ENCODE assay signal across 8 cellular contexts in genomic region chr16:89216315-89217137, GRCh38. TPM values are rescaled to one million over a fixed set of nuclear protein-coding genes. Genes with fewer than 3 reads are reported as not detected.
DNase-seq lines count a peak whose midpoint lies in the region; ATAC-seq, FAIRE-seq and TF ChIP-seq lines count a peak whose summit lies in the region.

No MANE protein-coding gene starts in this region.

- H4K20me1 ChIP-seq in keratinocyte (ENCODE audit: control insufficient read depth, extremely low read depth, insufficient read depth, low read length), result no peaks in the 10 kb centered on the region

- peak overlapping the region; percentile 92 for H2AFZ ChIP-seq in keratinocyte (ENCODE audit: control insufficient read depth, low read length)

- peak; percentile 51 for DNase-seq in AG09319 (ENCODE audit: extremely low read depth, low read depth)
- DNase-seq in NCI-H2171 treated with DMSO at 0.1 percent for 48 hours (lab: John Stamatoyannopoulos, UW), result peak; percentile 84
- DNase-seq in activated CD4-positive, alpha-beta T cell treated with anti-CD3 and anti-CD28 coated beads for 1 hour, result peak; percentile 73
- DNase-seq in cerebellar cortex (ENCODE audit: low spot score), result peak; percentile 93
- peak; percentile 32 for DNase-seq in keratinocyte (ENCODE audit: low read depth, low spot score)
- peak; percentile 50 to 71 for DNase-seq in stimulated activated CD4-positive, alpha-beta T cell treated with anti-CD3 and anti-CD28 coated beads, Interleukin-12 subunit alpha, Interleukin-12 subunit beta, amount 100 ng/mL, for 24 hours (ENCODE audit: low read depth in 2 of 2)
- no peak for DNase-seq in T1000 (lab: John Stamatoyannopoulos, UW)

- H3K79me2 ChIP-seq in keratinocyte (ENCODE audit: control insufficient read depth, insufficient read depth, low read length), result peaks cover 18% of the 10 kb centered on the region

- dilution Hi-C loops in keratinocyte (cut with MboI; ENCODE audit: extremely low pct_ligation_motif_present, low sequenced_read_pairs), result no loop called here

- H3K27me3 ChIP-seq in keratinocyte (ENCODE audit: control insufficient read depth, extremely low read depth, insufficient read depth, low read length), result no peaks in the 10 kb centered on the region

- H3K4me2 ChIP-seq in keratinocyte (ENCODE audit: control insufficient read depth, extremely low read depth, insufficient read depth, low read depth, low read length), result peak overlapping the region; percentile 98

- peak overlapping the region; percentile 94 to 96 (median 95) for H3K4me3 ChIP-seq in keratinocyte (ENCODE audit: control insufficient read depth in 2 of 3, extremely low read depth in 1 of 3, insufficient read depth in 2 of 3, low read depth in 1 of 3, low read length in 3 of 3)

- peak; percentile 51 for ATAC-seq in GM21381 (IDR thresholded peaks at IDR 0.05; ENCODE audit: unreplicated experiment)

- FAIRE-seq in keratinocyte (lab: Jason Lieb, UNC), result peak; percentile 44

- TF ChIP-seq CTCF in AG09319 (IDR thresholded peaks at IDR 0.05; ENCODE audit: low read depth, low read length) (peak; percentile 61), keratinocyte (optimal IDR thresholded peaks at IDR 0.05 in 1 of 3, IDR thresholded peaks at IDR 0.05 in 1 of 3, conservative IDR thresholded peaks at IDR 0.05 in 1 of 3; ENCODE audit: extremely low read depth in 1 of 3, insufficient read depth in 2 of 3, low read length in 3 of 3) (peak; percentile 68 to 87 (median 85))

- H3K36me3 ChIP-seq in keratinocyte (ENCODE audit: control insufficient read depth in 2 of 2, extremely low read depth in 1 of 2, insufficient read depth in 2 of 2, low read length in 2 of 2), result peaks cover 3 to 10% of the 10 kb centered on the region in 2 experiments

- peak overlapping the region; percentile 89 for H3K27ac ChIP-seq in keratinocyte (ENCODE audit: control insufficient read depth, insufficient read depth, low read length)

- H3K4me1 ChIP-seq in keratinocyte (ENCODE audit: control insufficient read depth, extremely low read depth, insufficient read depth, low read length), result peaks cover 9% of the 10 kb centered on the region

- no peaks in the 10 kb centered on the region for H3K9me3 ChIP-seq in keratinocyte (ENCODE audit: control insufficient read depth, low read depth, low read length)

- H3K9me1 ChIP-seq in keratinocyte (ENCODE audit: control insufficient read depth, extremely low read depth, insufficient read depth, low read length), result no peaks in the 10 kb centered on the region

- H3K9ac ChIP-seq in keratinocyte (ENCODE audit: control insufficient read depth, extremely low read depth, insufficient read depth, low read length), result peak overlapping the region; percentile 97

RNA-seq across cellular contexts. Expression of gene ZNF778, which starts 1.0 kb away (rescaled TPM):
- polyA plus RNA-seq in keratinocyte, result 5.4 to 6.2 TPM (median 5.9 TPM) in 3 replicates
- polyA plus RNA-seq in keratinocyte (2011; ENCODE audit: low read depth), result 6.5 TPM
- 2.5 and 4.1 TPM in 2 replicates for polyA plus RNA-seq in keratinocyte (2011; cell fraction: cytosol; rRNA removed)
- 15.1 and 17.0 TPM in 2 replicates for polyA plus RNA-seq in keratinocyte (2011; cell fraction: nucleus; rRNA removed)
- polyA plus RNA-seq in keratinocyte (2012; ENCODE audit: low replicate concordance), result 3.3 and 3.7 TPM in 2 replicates
- polyA minus RNA-seq in keratinocyte, result 4.7 to 13.3 TPM (median 7.3 TPM) in 3 replicates
- 12.9 TPM for polyA minus RNA-seq in keratinocyte (2011; cell fraction: cytosol; rRNA and poly(A)+ RNA removed)
- polyA minus RNA-seq in keratinocyte (2011; cell fraction: nucleus; rRNA and poly(A)+ RNA removed), result 9.6 and 16.0 TPM in 2 replicates

RNA-seq across cellular contexts. Expression of gene SLC22A31, which starts 16.2 kb away (rescaled TPM):
- 0.05 TPM in 1 of 3 replicates, not detected in the others for polyA plus RNA-seq in keratinocyte
- polyA plus RNA-seq in keratinocyte (2011; ENCODE audit: low read depth), result not detected
- polyA plus RNA-seq in keratinocyte (2011; cell fraction: cytosol; rRNA removed), result not detected in 2 replicates
- 0.09 and 0.35 TPM in 2 replicates for polyA plus RNA-seq in keratinocyte (2011; cell fraction: nucleus; rRNA removed)
- 0.54 TPM in 1 of 2 replicates, not detected in the other for polyA plus RNA-seq in keratinocyte (2012; ENCODE audit: low replicate concordance)
- polyA minus RNA-seq in keratinocyte, result not detected in 3 replicates
- polyA minus RNA-seq in keratinocyte (2011; cell fraction: cytosol; rRNA and poly(A)+ RNA removed), result not detected
- polyA minus RNA-seq in keratinocyte (2011; cell fraction: nucleus; rRNA and poly(A)+ RNA removed), result not detected in 2 replicates

RNA-seq across cellular contexts. Expression of gene CDH15, which starts 45.0 kb away (rescaled TPM):
- not detected in 3 replicates for polyA plus RNA-seq in keratinocyte
- not detected for polyA plus RNA-seq in keratinocyte (2011; ENCODE audit: low read depth)
- not detected in 2 replicates for polyA plus RNA-seq in keratinocyte (2011; cell fraction: cytosol; rRNA removed)
- not detected in 2 replicates for polyA plus RNA-seq in keratinocyte (2011; cell fraction: nucleus; rRNA removed)
- 0.07 TPM in 1 of 2 replicates, not detected in the other for polyA plus RNA-seq in keratinocyte (2012; ENCODE audit: low replicate concordance)
- not detected in 3 replicates for polyA minus RNA-seq in keratinocyte
- not detected for polyA minus RNA-seq in keratinocyte (2011; cell fraction: cytosol; rRNA and poly(A)+ RNA removed)
- polyA minus RNA-seq in keratinocyte (2011; cell fraction: nucleus; rRNA and poly(A)+ RNA removed), result not detected in 2 replicates
